In the genomic region with DNA sequence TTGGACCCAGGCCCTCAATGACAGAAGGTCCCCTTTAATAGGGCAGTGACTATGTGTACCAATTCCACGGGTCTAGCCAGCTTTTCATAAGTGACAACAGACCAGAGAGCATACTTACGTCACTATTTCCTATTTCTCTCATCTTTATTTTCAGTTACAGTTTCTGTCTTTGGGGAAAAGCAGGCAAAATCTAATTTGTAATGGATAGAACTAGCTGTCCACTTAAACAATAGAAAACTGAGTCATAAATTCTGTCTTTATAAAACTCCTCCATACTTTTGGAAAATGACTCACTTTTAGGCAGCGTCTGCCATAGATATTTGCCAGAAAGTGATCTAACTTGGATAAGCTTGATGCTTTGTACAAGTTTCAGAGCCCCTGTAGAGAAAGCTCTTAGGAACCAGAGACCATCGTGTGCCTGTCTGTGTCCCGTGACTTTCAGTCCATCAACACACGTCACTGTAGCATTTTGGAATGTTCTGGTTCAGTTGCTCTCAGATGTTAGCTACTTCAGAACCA, we compare ENCODE assay signal across 8 cellular contexts.
DNase-seq lines count a peak whose midpoint lies in the region; ATAC-seq, FAIRE-seq and TF ChIP-seq lines count a peak whose summit lies in the region.

No MANE protein-coding gene starts in this region.

- no peaks in the 10 kb centered on the region for H3K9me3 Mint-ChIP-seq in activated CD4-positive, alpha-beta memory T cell treated with anti-CD3 and anti-CD28 coated beads, Interleukin-2, amount 10 ng/mL, durations not matched to agents 7 days and 5 days

- no peaks in the 10 kb centered on the region for H3K27me3 Mint-ChIP-seq in activated CD4-positive, alpha-beta memory T cell treated with anti-CD3 and anti-CD28 coated beads, Interleukin-2, amount 10 ng/mL, durations not matched to agents 7 days and 5 days

- no peaks in the 10 kb centered on the region for H3K9me2 ChIP-seq in PC-9 (ENCODE audit: insufficient read depth)

- CTCF ChIA-PET in activated CD4-positive, alpha-beta memory T cell treated with anti-CD3 and anti-CD28 coated beads, Interleukin-2, amount 10 ng/mL, durations not matched to agents 7 days and 5 days (lab: Charles Lee): no interaction called here
- CTCF ChIA-PET in PC-9 (lab: Charles Lee): no interaction called here

- H3F3A ChIP-seq in PC-9 (ENCODE audit: insufficient read depth, low read depth): no peaks in the 10 kb centered on the region

- H3K9me3 ChIP-seq in PC-9 (ENCODE audit: insufficient read depth, low read depth): 0 out of 2 replicates have a peak, but pooled peaks cover 3% of the 10 kb centered on the region

- no peaks in the 10 kb centered on the region for H3K36me3 ChIP-seq in PC-9 (ENCODE audit: low read depth)

- intact Hi-C loops in PC-9 (cut with micrococcal nuclease; ENCODE audit: unreplicated experiment): no loop called here

- H2AFZ ChIP-seq in PC-9: no peak overlapping the region

- no peak for TF ChIP-seq CTCF in PC-9 (conservative IDR thresholded peaks at IDR 0.05)

- BruUV-seq in PC-9 (replicated peaks; lab: Mats Ljungman, UMichigan): no TSS peak

- no peak overlapping the region for H3K4me3 ChIP-seq in PC-9

- H3K27ac Mint-ChIP-seq in activated CD4-positive, alpha-beta memory T cell treated with anti-CD3 and anti-CD28 coated beads, Interleukin-2, amount 10 ng/mL, durations not matched to agents 7 days and 5 days: peak overlapping the region; percentile 24

- H3K4me3 Mint-ChIP-seq in activated CD4-positive, alpha-beta memory T cell treated with anti-CD3 and anti-CD28 coated beads, Interleukin-2, amount 10 ng/mL, durations not matched to agents 7 days and 5 days: peak overlapping the region; percentile 1

- POLR2A ChIA-PET in activated CD4-positive, alpha-beta memory T cell treated with anti-CD3 and anti-CD28 coated beads, Interleukin-2, amount 10 ng/mL, durations not matched to agents 7 days and 5 days (lab: Charles Lee): interaction anchor here (1.1 to 2.0 kb wide), 3 partner anchors 21 to 116 kb away, joined by 5 to 10 read pairs (median 7); no protein-coding TSS in a partner anchor
- POLR2A ChIA-PET in PC-9 (lab: Charles Lee; ENCODE audit: unreplicated experiment): interaction anchor here (0.6 kb wide), 1 partner anchor 10 kb away, joined by 6 read pairs; no protein-coding TSS in a partner anchor

- no peaks in the 10 kb centered on the region for H4K20me1 ChIP-seq in PC-9 (ENCODE audit: insufficient read depth)

- no peaks in the 10 kb centered on the region for H3K79me2 ChIP-seq in PC-9 (ENCODE audit: low read depth)

- peaks cover 17% of the 10 kb centered on the region; the same call in 1 of the 2 replicates for H3K27me3 ChIP-seq in PC-9 (ENCODE audit: insufficient read depth, low read depth)

- peaks cover 36% of the 10 kb centered on the region for H3K36me3 Mint-ChIP-seq in activated CD4-positive, alpha-beta memory T cell treated with anti-CD3 and anti-CD28 coated beads, Interleukin-2, amount 10 ng/mL, durations not matched to agents 7 days and 5 days (ENCODE audit: low read depth)

- no peak overlapping the region for H3K27ac ChIP-seq in PC-9

- H3K4me1 Mint-ChIP-seq in activated CD4-positive, alpha-beta memory T cell treated with anti-CD3 and anti-CD28 coated beads, Interleukin-2, amount 10 ng/mL, durations not matched to agents 7 days and 5 days: peaks cover 38% of the 10 kb centered on the region

- DNase-seq in GM18507 (ENCODE audit: extremely low spot score, insufficient read length, low read depth) (peak; percentile 29), medulla oblongata (ENCODE audit: extremely low spot score) (peak; percentile 11), PC-9 (no peak), NCI-H524 (lab: John Stamatoyannopoulos, UW) (no peak), GM19238 (ENCODE audit: insufficient read length, low spot score) (no peak), SKM-1 treated with dmso at 0.1 percent for 144 hours (lab: John Stamatoyannopoulos, UW; ENCODE audit: unreplicated experiment) (no peak)
- DNase-seq in activated CD4-positive, alpha-beta memory T cell treated with anti-CD3 and anti-CD28 coated beads, Interleukin-2, amount 10 ng/mL, durations not matched to agents 7 days and 5 days: no peak

- no peak overlapping the region for H3K4me2 ChIP-seq in PC-9

- no peaks in the 10 kb centered on the region for H3K4me1 ChIP-seq in PC-9 (replicated peaks; ENCODE audit: insufficient read depth)

- peak; percentile 81 for FAIRE-seq in GM18507 (lab: Jason Lieb, UNC)

- ATAC-seq in HG02678 (IDR thresholded peaks at IDR 0.05; ENCODE audit: unreplicated experiment): peak; percentile 89

Comparison
In these comparisons a context has a peak if more than half of its experiments do, and no peak if none do; other contexts are left out.
1. DNase-seq: peak in GM18507 (single experiment) and medulla oblongata (single experiment); none in activated CD4-positive, alpha-beta memory T cell treated with anti-CD3 and anti-CD28 coated beads, Interleukin-2, amount 10 ng/mL, durations not matched to agents 7 days and 5 days (single experiment), PC-9 (0 of 2), NCI-H524 (0 of 2), GM19238 (single experiment) and SKM-1 treated with dmso at 0.1 percent for 144 hours (single experiment).